Comparison of ENCODE assay signal across 23 cellular contexts in the genomic region with DNA sequence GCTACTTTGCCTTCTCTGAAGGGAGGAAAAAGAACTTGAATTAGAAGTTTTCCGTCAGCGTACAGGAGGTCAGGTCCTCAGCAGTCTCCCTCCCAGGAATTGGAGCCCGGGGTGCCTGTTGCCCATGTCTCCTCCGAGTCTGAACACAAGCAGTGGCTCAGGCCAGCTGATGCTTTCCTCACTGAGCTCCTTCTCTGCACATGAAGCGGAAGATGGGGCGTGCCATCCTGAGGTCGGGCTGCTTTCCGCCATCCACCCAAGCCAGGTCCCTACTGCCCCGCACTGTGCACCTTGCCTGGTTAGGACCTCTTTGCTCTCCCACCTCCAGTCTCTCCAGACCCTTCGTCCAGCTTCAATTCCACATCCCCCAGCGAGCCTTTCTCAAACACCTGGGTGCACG.
DNase-seq lines count a peak whose midpoint lies in the region; ATAC-seq and TF ChIP-seq lines count a peak whose summit lies in the region.
"Had no signal": no experiment of that assay in that cellular context is flagged by ENCODE, and none has a peak within 500 bp of the region (broad histone marks: within the 10 kb centered on the region; RNA-seq: fewer than 3 reads in every experiment).

No MANE protein-coding gene starts in this region.

- peaks cover 71% of the 10 kb centered on the region for H3K4me1 Mint-ChIP-seq in activated CD4-positive, alpha-beta T cell treated with anti-CD3 and anti-CD28 coated beads for 36 hours
- H3K4me1 Mint-ChIP-seq in activated naive CD8-positive, alpha-beta T cell treated with anti-CD3 and anti-CD28 coated beads, Interleukin-2, amount 10 ng/mL, durations not matched to agents 7 days and 5 days = peaks cover 30% of the 10 kb centered on the region
- H3K4me1 Mint-ChIP-seq in natural killer cell treated with Interleukin-12 subunit alpha and Interleukin-12 subunit beta and Interleukin-15 and Interleukin-18, amount 100 ng/mL, for 72 hours (ENCODE audit: low read depth in 2 of 2) = peaks cover 61 to 64% of the 10 kb centered on the region in 2 donors

- POLR2A ChIA-PET in activated CD4-positive, alpha-beta T cell treated with anti-CD3 and anti-CD28 coated beads for 36 hours (lab: Charles Lee) = interaction anchor here (1.0 kb wide), 1 partner anchor 10 kb away, joined by 3 read pairs; no protein-coding TSS in a partner anchor
- POLR2A ChIA-PET in activated naive CD8-positive, alpha-beta T cell treated with anti-CD3 and anti-CD28 coated beads, Interleukin-2, amount 10 ng/mL, durations not matched to agents 7 days and 5 days (lab: Charles Lee) = no interaction called here

- H3K4me2 ChIP-seq in DOHH2 (ENCODE audit: low read length) (peak overlapping the region; percentile 46), GM23248 (ENCODE audit: unreplicated experiment) (no peak overlapping the region)
- H3K4me2 ChIP-seq: smooth muscle cell had no signal

- in situ Hi-C loops in GM23248 (cut with MboI) = no loop called here

- H3K27ac ChIP-seq in DOHH2 (ENCODE audit: low read depth, low read length) (no peak overlapping the region), GM23248 (no peak overlapping the region)
- H3K27ac ChIP-seq: cardiac muscle cell, epithelial cell of prostate had no signal

- peaks cover 17% of the 10 kb centered on the region for H3K27me3 ChIP-seq in DOHH2 (ENCODE audit: control insufficient read depth, low read length)
- H3K27me3 ChIP-seq in GM23248 (replicated peaks; ENCODE audit: insufficient read depth) = no peaks in the 10 kb centered on the region
- H3K27me3 ChIP-seq: cardiac muscle cell, heart right ventricle had no signal

- H4K20me1 ChIP-seq in DOHH2 (ENCODE audit: control insufficient read depth, insufficient read depth, low read depth, low read length) (no peaks in the 10 kb centered on the region), GM23248 (ENCODE audit: insufficient read depth) (no peaks in the 10 kb centered on the region)

- no peaks in the 10 kb centered on the region for H3K9me2 ChIP-seq in DOHH2 (replicated peaks; ENCODE audit: control insufficient read depth, low read length)
- no peaks in the 10 kb centered on the region for H3K9me2 ChIP-seq in GM23248 (ENCODE audit: insufficient read depth)

- ATAC-seq in activated CD4-positive, alpha-beta T cell treated with anti-CD3 and anti-CD28 coated beads for 36 hours = no peak
- ATAC-seq in activated naive CD8-positive, alpha-beta T cell treated with anti-CD3 and anti-CD28 coated beads, Interleukin-2, amount 10 ng/mL, durations not matched to agents 7 days and 5 days (ENCODE audit: low read depth) = no peak
- ATAC-seq in natural killer cell treated with Interleukin-12 subunit alpha and Interleukin-12 subunit beta and Interleukin-15 and Interleukin-18, amount 100 ng/mL, for 72 hours = peak; percentile 21 to 33

- 0 out of 2 replicates have a peak overlapping the region, but pooled peaks have one; percentile 31 for H3K4me3 ChIP-seq in DOHH2 (ENCODE audit: low read length)
- H3K4me3 ChIP-seq in GM23248 = no peak overlapping the region
- H3K4me3 ChIP-seq: cardiac muscle cell, dorsolateral prefrontal cortex, heart right ventricle, left ventricle myocardium inferior, smooth muscle cell had no signal

- no peak overlapping the region for H2AFZ ChIP-seq in GM23248

- H3K36me3 ChIP-seq in DOHH2 (ENCODE audit: control insufficient read depth, low read length) (no peaks in the 10 kb centered on the region), GM23248 (ENCODE audit: low read depth) (no peaks in the 10 kb centered on the region)
- H3K36me3 ChIP-seq: BE2C had no signal

- peaks cover 3% of the 10 kb centered on the region; the same call in 1 of the 2 replicates for H3F3A ChIP-seq in DOHH2 (ENCODE audit: control insufficient read depth, insufficient read depth)
- no peaks in the 10 kb centered on the region for H3F3A ChIP-seq in GM23248 (ENCODE audit: insufficient read depth)

- TF ChIP-seq CTCF in DOHH2 (IDR thresholded peaks at IDR 0.05; ENCODE audit: low read depth, low read length, poor library complexity, severe bottlenecking) = no peak

- intact Hi-C loops in activated CD4-positive, alpha-beta T cell treated with anti-CD3 and anti-CD28 coated beads for 36 hours (cut with DNase I, micrococcal nuclease) = no loop called here

- no peak overlapping the region for H3K4me3 Mint-ChIP-seq in activated CD4-positive, alpha-beta T cell treated with anti-CD3 and anti-CD28 coated beads for 36 hours
- no peak overlapping the region for H3K4me3 Mint-ChIP-seq in activated naive CD8-positive, alpha-beta T cell treated with anti-CD3 and anti-CD28 coated beads, Interleukin-2, amount 10 ng/mL, durations not matched to agents 7 days and 5 days
- no peak overlapping the region for H3K4me3 Mint-ChIP-seq in natural killer cell treated with Interleukin-12 subunit alpha and Interleukin-12 subunit beta and Interleukin-15 and Interleukin-18, amount 100 ng/mL, for 72 hours

- no peaks in the 10 kb centered on the region for H3K9me3 ChIP-seq in DOHH2 (ENCODE audit: control insufficient read depth, insufficient read depth, low read length)
- no peaks in the 10 kb centered on the region for H3K9me3 ChIP-seq in GM23248 (ENCODE audit: low read depth)
- H3K9me3 ChIP-seq: BE2C, heart right ventricle, left ventricle myocardium inferior had no signal

- peak overlapping the region; percentile 93 for H3K27ac Mint-ChIP-seq in activated CD4-positive, alpha-beta T cell treated with anti-CD3 and anti-CD28 coated beads for 36 hours
- peak overlapping the region; percentile 30 for H3K27ac Mint-ChIP-seq in activated naive CD8-positive, alpha-beta T cell treated with anti-CD3 and anti-CD28 coated beads, Interleukin-2, amount 10 ng/mL, durations not matched to agents 7 days and 5 days
- H3K27ac Mint-ChIP-seq in natural killer cell treated with Interleukin-12 subunit alpha and Interleukin-12 subunit beta and Interleukin-15 and Interleukin-18, amount 100 ng/mL, for 72 hours = peak overlapping the region; percentile 76 to 86

- WGBS in GM23248 (ENCODE audit: low coverage in 1 of 2, low lambda C conversion rate in 2 of 2, missing lambda C conversion rate in 2 of 2), 2 experiments = 80 to 88% methylated on average over 12 of the region's 12 CpGs

- H3K9me3 Mint-ChIP-seq in activated CD4-positive, alpha-beta T cell treated with anti-CD3 and anti-CD28 coated beads for 36 hours (ENCODE audit: low read depth) = no peaks in the 10 kb centered on the region
- H3K9me3 Mint-ChIP-seq in activated naive CD8-positive, alpha-beta T cell treated with anti-CD3 and anti-CD28 coated beads, Interleukin-2, amount 10 ng/mL, durations not matched to agents 7 days and 5 days = no peaks in the 10 kb centered on the region
- H3K9me3 Mint-ChIP-seq in natural killer cell treated with Interleukin-12 subunit alpha and Interleukin-12 subunit beta and Interleukin-15 and Interleukin-18, amount 100 ng/mL, for 72 hours = no peaks in the 10 kb centered on the region

- H3K9ac ChIP-seq in GM23248 = no peak overlapping the region

- CTCF ChIA-PET in activated CD4-positive, alpha-beta T cell treated with anti-CD3 and anti-CD28 coated beads for 36 hours (lab: Charles Lee) = interaction anchor here (0.8 kb wide), 1 partner anchor 150 kb away, joined by 3 read pairs; no protein-coding TSS in a partner anchor

- no peak for DNase-seq in activated CD4-positive, alpha-beta T cell treated with anti-CD3 and anti-CD28 coated beads for 36 hours
- DNase-seq in activated CD4-positive, alpha-beta T cell treated with anti-CD3 and anti-CD28 coated beads for 1 hour = no peak
- DNase-seq in activated naive CD8-positive, alpha-beta T cell treated with anti-CD3 and anti-CD28 coated beads, Interleukin-2, amount 10 ng/mL, durations not matched to agents 7 days and 5 days = no peak
- no peak for DNase-seq in natural killer cell treated with Interleukin-12 subunit alpha and Interleukin-12 subunit beta and Interleukin-15 and Interleukin-18, amount 100 ng/mL, for 72 hours (ENCODE audit: low spot score)
- DNase-seq in NCI-H446 treated with DMSO at 0.1 percent for 48 hours (lab: John Stamatoyannopoulos, UW) (no peak), GM23248 (no peak), NCI-H526 (lab: John Stamatoyannopoulos, UW) (no peak)
- DNase-seq: 8988T; activated CD4-positive, alpha-beta T cell treated with anti-CD3 and anti-CD28 coated beads for 48 hours; activated T-cell treated with anti-CD3 and anti-CD28 coated beads for 4 hours; BE2C; DMS 273 treated with DMSO at 0.1 percent for 48 hours; dorsolateral prefrontal cortex; GF-D8; left ventricle myocardium inferior; NCI-H2171 treated with DMSO at 0.1 percent for 48 hours; NCI-H82; stimulated activated CD4-positive, alpha-beta T cell treated with anti-CD3 and anti-CD28 coated beads, Interleukin-2, amount 100 ng/mL, for 48 hours had no signal

- H3K4me1 ChIP-seq in DOHH2 (ENCODE audit: control insufficient read depth, low read length) (peaks cover 76% of the 10 kb centered on the region), GM23248 (ENCODE audit: insufficient read depth) (no peaks in the 10 kb centered on the region)
- H3K4me1 ChIP-seq: BE2C had no signal

- peaks cover 62% of the 10 kb centered on the region for H3K36me3 Mint-ChIP-seq in activated CD4-positive, alpha-beta T cell treated with anti-CD3 and anti-CD28 coated beads for 36 hours (ENCODE audit: low read depth)
- H3K36me3 Mint-ChIP-seq in activated naive CD8-positive, alpha-beta T cell treated with anti-CD3 and anti-CD28 coated beads, Interleukin-2, amount 10 ng/mL, durations not matched to agents 7 days and 5 days = peaks cover 45% of the 10 kb centered on the region
- peaks cover 29% of the 10 kb centered on the region for H3K36me3 Mint-ChIP-seq in natural killer cell treated with Interleukin-12 subunit alpha and Interleukin-12 subunit beta and Interleukin-15 and Interleukin-18, amount 100 ng/mL, for 72 hours

- H3K79me2 ChIP-seq in DOHH2 (ENCODE audit: control insufficient read depth, low read length) = no peaks in the 10 kb centered on the region
- no peaks in the 10 kb centered on the region for H3K79me2 ChIP-seq in GM23248 (ENCODE audit: insufficient read depth)

- no peaks in the 10 kb centered on the region for H3K27me3 Mint-ChIP-seq in activated CD4-positive, alpha-beta T cell treated with anti-CD3 and anti-CD28 coated beads for 36 hours
- no peaks in the 10 kb centered on the region for H3K27me3 Mint-ChIP-seq in activated naive CD8-positive, alpha-beta T cell treated with anti-CD3 and anti-CD28 coated beads, Interleukin-2, amount 10 ng/mL, durations not matched to agents 7 days and 5 days
- H3K27me3 Mint-ChIP-seq in natural killer cell treated with Interleukin-12 subunit alpha and Interleukin-12 subunit beta and Interleukin-15 and Interleukin-18, amount 100 ng/mL, for 72 hours = no peaks in the 10 kb centered on the region

Comparison
In these comparisons a context has a peak if more than half of its experiments do, and no peak if none do; other contexts are left out.
1. ATAC-seq: peak in natural killer cell treated with Interleukin-12 subunit alpha and Interleukin-12 subunit beta and Interleukin-15 and Interleukin-18, amount 100 ng/mL, for 72 hours (2 of 2); none in activated CD4-positive, alpha-beta T cell treated with anti-CD3 and anti-CD28 coated beads for 36 hours (single experiment) and activated naive CD8-positive, alpha-beta T cell treated with anti-CD3 and anti-CD28 coated beads, Interleukin-2, amount 10 ng/mL, durations not matched to agents 7 days and 5 days (single experiment).
2. H3K27ac Mint-ChIP-seq: peak in every context shown above with its lines; median percentile 93 in activated CD4-positive, alpha-beta T cell treated with anti-CD3 and anti-CD28 coated beads for 36 hours; 81 in natural killer cell treated with Interleukin-12 subunit alpha and Interleukin-12 subunit beta and Interleukin-15 and Interleukin-18, amount 100 ng/mL, for 72 hours; 30 in activated naive CD8-positive, alpha-beta T cell treated with anti-CD3 and anti-CD28 coated beads, Interleukin-2, amount 10 ng/mL, durations not matched to agents 7 days and 5 days.